Comparison of ENCODE assay signal across 25 cellular contexts in the genomic region with DNA sequence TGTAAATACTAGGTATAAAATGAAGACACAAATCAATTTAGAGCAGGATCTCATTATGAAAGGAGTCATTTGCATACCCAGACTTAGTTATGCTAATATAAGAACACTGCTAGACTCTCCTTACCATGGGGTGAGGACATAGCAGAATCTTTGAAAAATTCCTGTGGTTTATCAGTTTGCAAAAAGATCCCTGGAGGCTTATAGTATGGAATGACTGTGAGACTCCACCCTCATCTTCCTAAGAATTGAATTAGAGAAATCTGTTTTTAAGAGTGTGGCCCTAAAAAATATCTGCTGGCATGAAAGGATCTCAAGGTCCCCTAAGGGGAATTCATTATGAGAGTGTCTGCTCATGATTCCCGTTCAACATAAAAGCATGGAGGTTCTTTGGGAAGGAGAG.
DNase-seq lines count a peak whose midpoint lies in the region; ATAC-seq and TF ChIP-seq lines count a peak whose summit lies in the region.
"Had no signal": no experiment of that assay in that cellular context is flagged by ENCODE, and none has a peak within 500 bp of the region (broad histone marks: within the 10 kb centered on the region; RNA-seq: fewer than 3 reads in every experiment).

No MANE protein-coding gene starts in this region.

- H3K36me3 ChIP-seq in RWPE2 (ENCODE audit: low read depth) (no peaks in the 10 kb centered on the region), Caco-2 (ENCODE audit: control insufficient read depth, insufficient read depth, low read length) (no peaks in the 10 kb centered on the region)
- H3K36me3 ChIP-seq: esophagus muscularis mucosa, MG63, spleen, WERI-Rb-1 had no signal

- BruUV-seq in Caco-2 (replicated peaks; lab: Mats Ljungman, UMichigan) = no TSS peak

- H3K36me3 Mint-ChIP-seq in Caco-2 (ENCODE audit: insufficient read depth, unreplicated experiment) = no peaks in the 10 kb centered on the region
- H3K36me3 Mint-ChIP-seq in CD14-positive monocyte = no peaks in the 10 kb centered on the region
- H3K36me3 Mint-ChIP-seq: brain, mesothelial cell of epicardium had no signal

- intact Hi-C loops in Caco-2 (cut with micrococcal nuclease; ENCODE audit: unreplicated experiment) (no loop called here), CD14-positive monocyte (cut with micrococcal nuclease) (no loop called here)

- H3K4me3 Mint-ChIP-seq in Caco-2 (ENCODE audit: unreplicated experiment) (no peak overlapping the region), CD14-positive monocyte (no peak overlapping the region)
- H3K4me3 Mint-ChIP-seq: activated CD4-positive, alpha-beta memory T cell treated with anti-CD3 and anti-CD28 coated beads, Interleukin-2, amount 10 ng/mL, durations not matched to agents 7 days and 5 days; activated T-cell treated with anti-CD3 and anti-CD28 coated beads, Interleukin-2, amount 50 U/mL, for 4 hours; B cell; brain; mesothelial cell of epicardium; T-helper 17 cell had no signal

- no peak overlapping the region for H3K27ac Mint-ChIP-seq in Caco-2 (ENCODE audit: unreplicated experiment)
- no peak overlapping the region for H3K27ac Mint-ChIP-seq in CD14-positive monocyte
- H3K27ac Mint-ChIP-seq: activated CD4-positive, alpha-beta memory T cell treated with anti-CD3 and anti-CD28 coated beads, Interleukin-2, amount 10 ng/mL, durations not matched to agents 7 days and 5 days; B cell; brain; mesothelial cell of epicardium; T-helper 17 cell had no signal

- CTCF ChIA-PET in Caco-2 (lab: Charles Lee) = no interaction called here

- ATAC-seq in RWPE2 (ENCODE audit: low read depth) = peak; percentile 68; the same call in 2 of the 3 replicates
- ATAC-seq: activated T-cell treated with anti-CD3 and anti-CD28 coated beads, Interleukin-2, amount 50 U/mL, for 4 hours; left colon; psoas muscle; Right ventricle myocardium inferior; T-helper 17 cell had no signal

- H3K27me3 Mint-ChIP-seq in Caco-2 (ENCODE audit: insufficient read depth, unreplicated experiment) (peaks cover 10% of the 10 kb centered on the region), CD14-positive monocyte (ENCODE audit: low read depth in 3 of 3) (peaks cover 0 to 5% (median 4%) of the 10 kb centered on the region in 3 donors)

- H3K9me3 Mint-ChIP-seq in Caco-2 (ENCODE audit: unreplicated experiment) (no peaks in the 10 kb centered on the region), CD14-positive monocyte (peaks cover 0 to 2% (median 0%) of the 10 kb centered on the region in 7 donors)
- H3K9me3 Mint-ChIP-seq: activated CD4-positive, alpha-beta memory T cell treated with anti-CD3 and anti-CD28 coated beads, Interleukin-2, amount 10 ng/mL, durations not matched to agents 7 days and 5 days; activated T-cell treated with anti-CD3 and anti-CD28 coated beads, Interleukin-2, amount 50 U/mL, for 4 hours; brain had no signal

- H3K4me1 Mint-ChIP-seq in Caco-2 (ENCODE audit: low read depth, unreplicated experiment) (no peaks in the 10 kb centered on the region), CD14-positive monocyte (no peaks in the 10 kb centered on the region)
- H3K4me1 Mint-ChIP-seq: activated CD4-positive, alpha-beta memory T cell treated with anti-CD3 and anti-CD28 coated beads, Interleukin-2, amount 10 ng/mL, durations not matched to agents 7 days and 5 days; B cell; brain; mesothelial cell of epicardium; T-helper 17 cell had no signal

- H3K27ac ChIP-seq in RWPE2 (ENCODE audit: poor library complexity, severe bottlenecking) = no peak overlapping the region
- H3K27ac ChIP-seq: dorsolateral prefrontal cortex, esophagus muscularis mucosa, psoas muscle, spleen, WERI-Rb-1 had no signal

- TF ChIP-seq CTCF in RWPE2 (IDR thresholded peaks at IDR 0.05; ENCODE audit: poor library complexity, severe bottlenecking) (no peak), fibroblast of mammary gland (conservative IDR thresholded peaks at IDR 0.05; ENCODE audit: control insufficient read depth, insufficient read depth, low read depth, low read length) (no peak), Caco-2 (IDR thresholded peaks at IDR 0.05; ENCODE audit: insufficient read depth in 1 of 2, low read depth in 1 of 2, low read length in 1 of 2, severe bottlenecking in 1 of 2, unreplicated experiment in 1 of 2) (no peak), CD14-positive monocyte (IDR thresholded peaks at IDR 0.05) (no peak)

- H3K4me1 ChIP-seq in RWPE2 (ENCODE audit: insufficient read depth, poor library complexity, severe bottlenecking) = no peaks in the 10 kb centered on the region
- H3K4me1 ChIP-seq in Caco-2 = peaks cover 5% of the 10 kb centered on the region; the same call in 1 of the 2 replicates
- H3K4me1 ChIP-seq: esophagus muscularis mucosa, psoas muscle, spleen had no signal

- peak; percentile 10 for DNase-seq in HCEC 1CT
- DNase-seq in RWPE2 (ENCODE audit: low spot score) = no peak
- DNase-seq in fibroblast of mammary gland (ENCODE audit: low read depth) = peak; percentile 80
- peak; percentile 6 for DNase-seq in renal cortical epithelial cell (ENCODE audit: low read depth)
- no peak for DNase-seq in DMS114 treated with DMSO at 0.1 percent for 48 hours (lab: John Stamatoyannopoulos, UW; ENCODE audit: unreplicated experiment)
- no peak for DNase-seq in Caco-2
- DNase-seq in NCI-H524 treated with DMSO at 0.1 percent for 48 hours (lab: John Stamatoyannopoulos, UW) = no peak
- DNase-seq in CD14-positive monocyte (ENCODE audit: low spot score) = no peak
- DNase-seq: activated CD4-positive, alpha-beta memory T cell treated with anti-CD3 and anti-CD28 coated beads, Interleukin-2, amount 10 ng/mL, durations not matched to agents 7 days and 5 days; activated naive CD4-positive, alpha-beta T cell treated with anti-CD3 and anti-CD28 coated beads, Interleukin-2, amount 50 U/mL, for 16 hours; activated T-cell treated with anti-CD3 and anti-CD28 coated beads, Interleukin-2, amount 50 U/mL, for 4 hours; Calu3; dorsolateral prefrontal cortex; left colon; MG63; NCI-H1930; psoas muscle; spleen; T-helper 17 cell; WERI-Rb-1 had no signal

- POLR2A ChIA-PET in Caco-2 (lab: Charles Lee) = no interaction called here

- H3K9me3 ChIP-seq in RWPE2 (ENCODE audit: severe bottlenecking) (no peaks in the 10 kb centered on the region), Caco-2 (no peaks in the 10 kb centered on the region)
- H3K9me3 ChIP-seq: esophagus muscularis mucosa, MG63, psoas muscle, spleen had no signal

- H3K4me3 ChIP-seq in RWPE2 (ENCODE audit: severe bottlenecking) (no peak overlapping the region), fibroblast of mammary gland (ENCODE audit: control insufficient read depth, low read depth, low read length) (no peak overlapping the region), Caco-2 (ENCODE audit: low read depth, low read length) (no peak overlapping the region)
- H3K4me3 ChIP-seq: dorsolateral prefrontal cortex, esophagus muscularis mucosa, MG63, psoas muscle, spleen had no signal

- H3K27me3 ChIP-seq in RWPE2 (ENCODE audit: insufficient read depth, poor library complexity, severe bottlenecking) (no peaks in the 10 kb centered on the region), Caco-2 (replicated peaks; ENCODE audit: control insufficient read depth, insufficient read depth, low read length) (no peaks in the 10 kb centered on the region)
- H3K27me3 ChIP-seq: esophagus muscularis mucosa, MG63, spleen had no signal

Comparison
In these comparisons a context has a peak if more than half of its experiments do, and no peak if none do; other contexts are left out.
1. DNase-seq: peak in HCEC 1CT (single experiment), fibroblast of mammary gland (single experiment) and renal cortical epithelial cell (single experiment); none in RWPE2 (single experiment), DMS114 treated with DMSO at 0.1 percent for 48 hours (single experiment), Caco-2 (0 of 2), NCI-H524 treated with DMSO at 0.1 percent for 48 hours (single experiment) and CD14-positive monocyte (single experiment).